1 cellular context compared by ENCODE assay signal in the genomic region with DNA sequence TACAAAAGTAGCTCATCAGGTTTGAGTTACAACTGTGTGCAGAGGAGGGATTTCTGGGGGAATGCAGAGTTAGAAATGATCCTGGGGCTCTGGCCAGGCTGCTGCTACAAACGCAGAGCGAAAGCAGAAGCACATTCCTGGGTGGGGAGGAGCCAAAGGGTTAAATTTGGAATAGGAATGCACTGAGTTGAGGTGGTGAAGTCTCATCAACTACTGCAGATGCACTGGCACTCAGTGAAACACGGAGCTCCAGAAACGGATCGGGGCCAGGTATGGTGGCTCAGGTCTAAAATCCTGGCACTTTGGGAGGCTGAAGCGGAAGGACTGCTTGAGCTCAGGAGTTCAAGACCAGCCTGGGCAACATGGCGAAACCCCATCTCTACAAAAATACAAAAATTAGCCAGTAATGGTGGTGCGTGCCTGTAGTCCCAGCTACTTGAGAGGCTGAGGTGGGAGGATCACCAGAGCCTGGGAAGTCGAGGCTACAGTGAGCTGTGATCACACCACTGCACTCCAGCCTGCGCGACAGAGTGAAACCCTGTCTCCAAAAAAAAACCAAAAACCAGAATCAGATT.
TF ChIP-seq lines count a peak whose summit lies in the region.

No MANE protein-coding gene starts in this region.

TF ChIP-seq in IMR-90, 13 proteins besides CTCF, POLR2A, EP300 and RAD21 (continued from another document):
- TF ChIP-seq, protein P1, sequence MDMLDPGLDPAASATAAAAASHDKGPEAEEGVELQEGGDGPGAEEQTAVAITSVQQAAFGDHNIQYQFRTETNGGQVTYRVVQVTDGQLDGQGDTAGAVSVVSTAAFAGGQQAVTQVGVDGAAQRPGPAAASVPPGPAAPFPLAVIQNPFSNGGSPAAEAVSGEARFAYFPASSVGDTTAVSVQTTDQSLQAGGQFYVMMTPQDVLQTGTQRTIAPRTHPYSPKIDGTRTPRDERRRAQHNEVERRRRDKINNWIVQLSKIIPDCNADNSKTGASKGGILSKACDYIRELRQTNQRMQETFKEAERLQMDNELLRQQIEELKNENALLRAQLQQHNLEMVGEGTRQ (IDR thresholded peaks at IDR 0.05; ENCODE audit: low read depth, low read length), result no peak
- TF ChIP-seq FOS (IDR thresholded peaks at IDR 0.05; ENCODE audit: low read depth, low read length), result no peak
- no peak for TF ChIP-seq BHLHE40 (IDR thresholded peaks at IDR 0.05; ENCODE audit: low read depth, low read length)
- TF ChIP-seq MAZ (IDR thresholded peaks at IDR 0.05; ENCODE audit: borderline replicate concordance, low read depth, low read length), result no peak
- TF ChIP-seq, protein P2, sequence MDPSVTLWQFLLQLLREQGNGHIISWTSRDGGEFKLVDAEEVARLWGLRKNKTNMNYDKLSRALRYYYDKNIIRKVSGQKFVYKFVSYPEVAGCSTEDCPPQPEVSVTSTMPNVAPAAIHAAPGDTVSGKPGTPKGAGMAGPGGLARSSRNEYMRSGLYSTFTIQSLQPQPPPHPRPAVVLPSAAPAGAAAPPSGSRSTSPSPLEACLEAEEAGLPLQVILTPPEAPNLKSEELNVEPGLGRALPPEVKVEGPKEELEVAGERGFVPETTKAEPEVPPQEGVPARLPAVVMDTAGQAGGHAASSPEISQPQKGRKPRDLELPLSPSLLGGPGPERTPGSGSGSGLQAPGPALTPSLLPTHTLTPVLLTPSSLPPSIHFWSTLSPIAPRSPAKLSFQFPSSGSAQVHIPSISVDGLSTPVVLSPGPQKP (IDR thresholded peaks at IDR 0.05; ENCODE audit: borderline replicate concordance, low read depth, low read length), result no peak
- TF ChIP-seq NFE2L2 (IDR thresholded peaks at IDR 0.05; ENCODE audit: low read depth, low read length), result no peak
- no peak for TF ChIP-seq MAFK (IDR thresholded peaks at IDR 0.05; ENCODE audit: low read depth, low read length)
- no peak for TF ChIP-seq CHD1 (IDR thresholded peaks at IDR 0.05; ENCODE audit: low read depth, low read length)
- TF ChIP-seq CEBPB (IDR thresholded peaks at IDR 0.05; ENCODE audit: low read depth, low read length), result no peak
- no peak for TF ChIP-seq RFX5 (IDR thresholded peaks at IDR 0.05; ENCODE audit: low read depth, low read length)
- TF ChIP-seq MXI1 (IDR thresholded peaks at IDR 0.05; ENCODE audit: borderline replicate concordance, low read depth, low read length), result no peak
